In genomic region chr6:113017316-113017715, GRCh38 we compare ENCODE assay signal across 29 cellular contexts.
"Had no signal": no experiment of that assay in that cellular context is flagged by ENCODE, and none has a peak within 500 bp of the region (broad histone marks: within the 10 kb centered on the region; RNA-seq: fewer than 3 reads in every experiment).

No MANE protein-coding gene starts in this region.

- H3K36me3 ChIP-seq: colonic mucosa, esophagus muscularis mucosa, heart right ventricle, lower lobe of right lung, pancreas, right lobe of liver, suprapubic skin, thyroid gland, vagina had no signal

- ATAC-seq: heart right ventricle; left colon; left ventricle myocardium superior; lower lobe of right lung; natural killer cell; pancreas; right lobe of liver; stimulated activated naive CD8-positive, alpha-beta T cell treated with anti-CD3 and anti-CD28 coated beads, Interleukin-15, amount 100 ng/mL, for 72 hours had no signal

- H3K27me3 ChIP-seq: colonic mucosa, esophagus muscularis mucosa, heart right ventricle, pancreas, right lobe of liver, suprapubic skin, thyroid gland, vagina had no signal

- DNase-seq: colonic mucosa; effector CD8-positive, alpha-beta T cell; endodermal cell; foreskin melanocyte; glutamatergic neuron; heart right ventricle; hippocampal formation; kidney glomerular epithelial cell; left colon; left ventricle myocardium superior; lower lobe of right lung; natural killer cell; occipital lobe; pancreas; retina; right lobe of liver; small intestine; stimulated activated CD4-positive, alpha-beta T cell treated with anti-CD3 and anti-CD28 coated beads, Interleukin-12 subunit alpha, Interleukin-12 subunit beta, amount 100 ng/mL, for 4 hours; stimulated activated CD4-positive, alpha-beta T cell treated with anti-CD3 and anti-CD28 coated beads, Interleukin-1b, Interleukin-23, amount 100 ng/mL, for 48 hours; stimulated activated CD4-positive, alpha-beta T cell treated with anti-CD3 and anti-CD28 coated beads, Interleukin-4, amount 100 ng/mL, for 1 hour; stimulated activated CD8-positive, alpha-beta memory T cell treated with anti-CD3 and anti-CD28 coated beads, Interleukin-4, amount 100 ng/mL, for 48 hours; stimulated activated naive CD4-positive, alpha-beta T cell; stimulated activated naive CD8-positive, alpha-beta T cell treated with anti-CD3 and anti-CD28 coated beads, Interleukin-15, amount 100 ng/mL, for 72 hours; thyroid gland; trophoblast cell had no signal

- H3K9me3 ChIP-seq: colonic mucosa, esophagus muscularis mucosa, heart right ventricle, lower lobe of right lung, pancreas, right lobe of liver, suprapubic skin, thyroid gland, vagina had no signal

- H3K4me3 ChIP-seq: colonic mucosa, esophagus muscularis mucosa, heart right ventricle, lower lobe of right lung, pancreas, right lobe of liver, suprapubic skin, thyroid gland, vagina had no signal

- H3K4me1 ChIP-seq: colonic mucosa, pancreas, right lobe of liver had no signal

- H3K27ac ChIP-seq: colonic mucosa, esophagus muscularis mucosa, heart right ventricle, lower lobe of right lung, pancreas, right lobe of liver, suprapubic skin, thyroid gland, vagina had no signal

- FAIRE-seq: islet of Langerhans had no signal
